14 cellular contexts compared by ENCODE assay signal in genomic region chr15:42608767-42609488, GRCh38. TPM values are rescaled to one million over a fixed set of nuclear protein-coding genes. Genes with fewer than 3 reads are reported as not detected.
A peak's percentile ranks its signal among the peaks of the same experiment; 100 is the strongest.
DNase-seq lines count a peak whose midpoint lies in the region; ATAC-seq and TF ChIP-seq lines count a peak whose summit lies in the region.
"Had no signal": no experiment of that assay in that cellular context is flagged by ENCODE, and none has a peak within 500 bp of the region (broad histone marks: within the 10 kb centered on the region; RNA-seq: fewer than 3 reads in every experiment).

No MANE protein-coding gene starts in this region.

- no peaks in the 10 kb centered on the region for H3K36me3 Mint-ChIP-seq in activated CD4-positive, alpha-beta T cell treated with anti-CD3 and anti-CD28 coated beads for 36 hours (ENCODE audit: low read depth)
- H3K36me3 Mint-ChIP-seq in activated naive CD4-positive, alpha-beta T cell treated with anti-CD3 and anti-CD28 coated beads, Interleukin-2, amount 50 U/mL, for 72 hours, result no peaks in the 10 kb centered on the region

- WGBS in psoas muscle, 3 donors, result 69 to 71% (median 71%) methylated on average over 7 of the region's 7 CpGs
- WGBS in transverse colon (ENCODE audit: low coverage in 1 of 2), 2 donors, result 64 to 75% methylated on average over 5 to 7 of the region's 7 CpGs

- H3K27ac Mint-ChIP-seq in activated CD4-positive, alpha-beta T cell treated with anti-CD3 and anti-CD28 coated beads for 36 hours, result peak overlapping the region; percentile 28
- peak overlapping the region; percentile 22 to 75 for H3K27ac Mint-ChIP-seq in activated naive CD4-positive, alpha-beta T cell treated with anti-CD3 and anti-CD28 coated beads, Interleukin-2, amount 50 U/mL, for 72 hours

- peak; percentile 11 for DNase-seq in activated CD4-positive, alpha-beta T cell treated with anti-CD3 and anti-CD28 coated beads for 36 hours
- no peak for DNase-seq in activated CD4-positive, alpha-beta T cell treated with anti-CD3 and anti-CD28 coated beads, Interleukin-2, amount 50 U/mL, for 1 hour
- DNase-seq in activated naive CD4-positive, alpha-beta T cell treated with anti-CD3 and anti-CD28 coated beads, Interleukin-2, amount 50 U/mL, for 72 hours (ENCODE audit: low spot score in 2 of 2), result no peak
- DNase-seq in psoas muscle, result no peak
- no peak for DNase-seq in kidney tubule cell (ENCODE audit: low spot score)
- no peak for DNase-seq in NCI-H1436 (lab: John Stamatoyannopoulos, UW)
- no peak for DNase-seq in transverse colon
- DNase-seq: anterior cingulate cortex, Calu3, cortex of kidney, NCI-H1930 had no signal

- peaks cover 41% of the 10 kb centered on the region for H3K4me1 Mint-ChIP-seq in activated CD4-positive, alpha-beta T cell treated with anti-CD3 and anti-CD28 coated beads for 36 hours

- no peak for TF ChIP-seq CTCF in KMS-11 (conservative IDR thresholded peaks at IDR 0.05; ENCODE audit: low read depth, low read length)
- TF ChIP-seq CTCF in psoas muscle (IDR thresholded peaks at IDR 0.05), result no peak
- no peak for TF ChIP-seq CTCF in transverse colon (IDR thresholded peaks at IDR 0.05)

- H3K4me3 Mint-ChIP-seq in activated CD4-positive, alpha-beta T cell treated with anti-CD3 and anti-CD28 coated beads for 36 hours, result peak overlapping the region; percentile 2

- TF ChIP-seq POLR2A in transverse colon (IDR thresholded peaks at IDR 0.05), result no peak

- H3K9me3 ChIP-seq in psoas muscle (no peaks in the 10 kb centered on the region), transverse colon (no peaks in the 10 kb centered on the region)
- H3K9me3 ChIP-seq: esophagus muscularis mucosa had no signal

- no peaks in the 10 kb centered on the region for H3K36me3 ChIP-seq in KMS-11 (ENCODE audit: insufficient read depth)
- H3K36me3 ChIP-seq in psoas muscle (ENCODE audit: insufficient read depth in 1 of 2, low read depth in 1 of 2), result no peaks in the 10 kb centered on the region
- no peaks in the 10 kb centered on the region for H3K36me3 ChIP-seq in transverse colon

- no peaks in the 10 kb centered on the region for H4K20me1 ChIP-seq in KMS-11 (ENCODE audit: insufficient read depth)

- CTCF ChIA-PET in activated CD4-positive, alpha-beta T cell treated with anti-CD3 and anti-CD28 coated beads for 36 hours (lab: Charles Lee), result interaction anchor here (0.6 to 1.7 kb wide), 2 partner anchors 18 to 113 kb away, joined by 3 to 6 read pairs; partner anchors contain the start of gene SNAP23

- H3K9ac ChIP-seq in KMS-11, result no peak overlapping the region

- H3K4me3 ChIP-seq in KMS-11 (IDR thresholded peaks at IDR 0.05; ENCODE audit: insufficient read depth, low read depth, low read length), result no peak overlapping the region
- H3K4me3 ChIP-seq in psoas muscle, result no peak overlapping the region
- H3K4me3 ChIP-seq in transverse colon, result no peak overlapping the region
- H3K4me3 ChIP-seq: esophagus muscularis mucosa had no signal

- TF ChIP-seq EP300 in transverse colon (IDR thresholded peaks at IDR 0.05; ENCODE audit: low read depth), result no peak

- H3K27ac ChIP-seq in KMS-11, result peak overlapping the region; percentile 91
- H3K27ac ChIP-seq in psoas muscle, result peak overlapping the region; percentile 21
- peak overlapping the region in 1 of 4 donors; percentile 4 for H3K27ac ChIP-seq in transverse colon

- intact Hi-C loops in activated CD4-positive, alpha-beta T cell treated with anti-CD3 and anti-CD28 coated beads for 36 hours (cut with DNase I, micrococcal nuclease), result no loop called here
- intact Hi-C loops in psoas muscle (cut with DNase I), result no loop called here
- intact Hi-C loops in transverse colon (cut with DNase I; ENCODE audit: low total_unique reads), result no loop called here

- H3K27me3 ChIP-seq in KMS-11 (ENCODE audit: insufficient read depth, low read depth) (no peaks in the 10 kb centered on the region), psoas muscle (ENCODE audit: insufficient read depth in 3 of 3, low read length in 2 of 3) (no peaks in the 10 kb centered on the region), transverse colon (no peaks in the 10 kb centered on the region)
- H3K27me3 ChIP-seq: esophagus muscularis mucosa had no signal

- H3K27me3 Mint-ChIP-seq in activated CD4-positive, alpha-beta T cell treated with anti-CD3 and anti-CD28 coated beads for 36 hours, result no peaks in the 10 kb centered on the region

- H2AFZ ChIP-seq in KMS-11 (ENCODE audit: low read depth), result no peak overlapping the region

- H3K4me2 ChIP-seq in KMS-11, result peak overlapping the region; percentile 98

- peak; percentile 77 for ATAC-seq in activated CD4-positive, alpha-beta T cell treated with anti-CD3 and anti-CD28 coated beads for 36 hours
- peak; percentile 55 to 59 for ATAC-seq in activated naive CD4-positive, alpha-beta T cell treated with anti-CD3 and anti-CD28 coated beads, Interleukin-2, amount 50 U/mL, for 72 hours
- ATAC-seq in psoas muscle, result no peak
- ATAC-seq: sciatic nerve had no signal

- H3K9me3 Mint-ChIP-seq in activated CD4-positive, alpha-beta T cell treated with anti-CD3 and anti-CD28 coated beads for 36 hours (ENCODE audit: low read depth), result no peaks in the 10 kb centered on the region
- no peaks in the 10 kb centered on the region for H3K9me3 Mint-ChIP-seq in activated naive CD4-positive, alpha-beta T cell treated with anti-CD3 and anti-CD28 coated beads, Interleukin-2, amount 50 U/mL, for 72 hours

- in situ Hi-C loops in transverse colon (cut with MboI; ENCODE audit: low pct_ligation_motif_present in 1 of 4, low pct_unique_long_range_greater_than_20kb in 1 of 4, low sequenced_read_pairs in 3 of 4), result no loop called here

- H3K4me1 ChIP-seq in KMS-11 (ENCODE audit: low read depth, poor library complexity, severe bottlenecking) (peaks cover 65% of the 10 kb centered on the region), psoas muscle (peaks cover 30% of the 10 kb centered on the region), transverse colon (peaks cover 10 to 30% (median 16%) of the 10 kb centered on the region in 4 donors)

- peaks cover 41% of the 10 kb centered on the region; the same call in 1 of the 2 replicates for H3K79me2 ChIP-seq in KMS-11 (ENCODE audit: insufficient read depth, low read depth)

- POLR2A ChIA-PET in activated CD4-positive, alpha-beta T cell treated with anti-CD3 and anti-CD28 coated beads for 36 hours (lab: Charles Lee), result no interaction called here

RNA-seq across cellular contexts. Expression of gene STARD9, which starts 33.5 kb away (rescaled TPM):
- total RNA-seq in activated CD4-positive, alpha-beta T cell treated with anti-CD3 and anti-CD28 coated beads for 36 hours, result 1 to 10 TPM; 4.0 to 4.1 TPM
- total RNA-seq in activated naive CD4-positive, alpha-beta T cell treated with anti-CD3 and anti-CD28 coated beads, Interleukin-2, amount 50 U/mL, for 72 hours, result 1 to 10 TPM; 6.5 to 7.4 TPM
- 1 to 10 TPM; 1.6 to 4.1 (median 2.0) TPM for total RNA-seq in psoas muscle
- 1 to 10 TPM in 2 of 3 donors, under 1 TPM in 1; 0.65 to 1.7 (median 1.3) TPM for polyA plus RNA-seq in psoas muscle
- total RNA-seq in transverse colon, result 10 to 100 TPM; 11.1 to 52.5 (median 22.4) TPM

Comparison
In these comparisons a context has a peak if more than half of its experiments do, and no peak if none do; other contexts are left out.
1. ATAC-seq: peak in activated CD4-positive, alpha-beta T cell treated with anti-CD3 and anti-CD28 coated beads for 36 hours (single experiment) and activated naive CD4-positive, alpha-beta T cell treated with anti-CD3 and anti-CD28 coated beads, Interleukin-2, amount 50 U/mL, for 72 hours (2 of 2); none in psoas muscle (0 of 4).